ENCODE assay signal across 30 cellular contexts in genomic region chr12:50147281-50147680, GRCh38. TPM values are rescaled to one million over a fixed set of nuclear protein-coding genes. Genes with fewer than 3 reads are reported as not detected.
"Had no signal": no experiment of that assay in that cellular context is flagged by ENCODE, and none has a peak within 500 bp of the region (broad histone marks: within the 10 kb centered on the region; RNA-seq: fewer than 3 reads in every experiment).

No MANE protein-coding gene starts in this region.

- H3K36me3 ChIP-seq: cardiac muscle cell had no signal

- H3K27ac ChIP-seq: ascending aorta, cardiac muscle cell, VCaP had no signal

- H3K9me3 ChIP-seq: ascending aorta had no signal

- H3K4me3 ChIP-seq: ascending aorta, cardiac muscle cell had no signal

- ATAC-seq: activated CD8-positive, alpha-beta T cell treated with anti-CD3 and anti-CD28 coated beads for 36 hours; activated naive CD8-positive, alpha-beta T cell treated with anti-CD3 and anti-CD28 coated beads, Interleukin-2, amount 50 U/mL, for 24 hours had no signal

- DNase-seq: activated B cell treated with CpG ODN at 0.5 μM for 24 hours; activated CD4-positive, alpha-beta memory T cell treated with anti-CD3 and anti-CD28 coated beads for 36 hours; activated CD4-positive, alpha-beta T cell treated with anti-CD3 and anti-CD28 coated beads for 4 hours; activated CD4-positive, alpha-beta T cell treated with anti-CD3 and anti-CD28 coated beads, Interleukin-2, amount 10 ng/mL, durations not matched to agents 24 days and 14 days; activated CD4-positive, alpha-beta T cell treated with anti-CD3 and anti-CD28 coated beads, Interleukin-2, amount 50 U/mL, for 1 hour; activated CD4-positive, alpha-beta T cell treated with anti-CD3 and anti-CD28 coated beads, Interleukin-2, amount 50 U/mL, for 4 hours; activated CD4-positive, CD25-positive, alpha-beta regulatory T cell treated with anti-CD3 and anti-CD28 coated beads, Interleukin-2, amount 50 U/mL, for 72 hours; activated CD8-positive, alpha-beta memory T cell treated with anti-CD3 and anti-CD28 coated beads, Interleukin-2, amount 50 U/mL, for 4 hours; activated CD8-positive, alpha-beta T cell treated with anti-CD3 and anti-CD28 coated beads for 36 hours; activated effector memory CD4-positive, alpha-beta T cell treated with Interleukin-2 at 50 U/mL for 16 hours; activated gamma-delta T cell; activated naive CD4-positive, alpha-beta T cell; activated naive CD4-positive, alpha-beta T cell treated with anti-CD3 and anti-CD28 coated beads, Interleukin-2, amount 10 ng/mL, durations not matched to agents 7 days and 5 days; activated naive CD8-positive, alpha-beta T cell treated with anti-CD3 and anti-CD28 coated beads, Interleukin-2, amount 10 ng/mL, durations not matched to agents 7 days and 5 days; activated naive CD8-positive, alpha-beta T cell treated with anti-CD3 and anti-CD28 coated beads, Interleukin-2, amount 50 U/mL, for 24 hours; activated T-cell treated with anti-CD3 and anti-CD28 coated beads, Interleukin-2, amount 50 U/mL, for 24 hours; activated T-cell treated with anti-CD3 and anti-CD28 coated beads, Interleukin-2, amount 50 U/mL, for 48 hours; amygdala; anterior cingulate cortex; caudate nucleus; cerebellar nuclear complex; T-helper 1 cell; T-helper 2 cell; T-helper 9 cell had no signal

- H3K27me3 ChIP-seq: ascending aorta, cardiac muscle cell had no signal

- FAIRE-seq: bronchial epithelial cell, TTC549 had no signal

RNA-seq across cellular contexts. Expression of gene GPD1, which starts 43.5 kb away (rescaled TPM):
- total RNA-seq: chondrocyte had no signal
